Comparison of ENCODE assay signal across 8 cellular contexts in genomic region chr2:73112913-73113633, GRCh38. TPM values are rescaled to one million over a fixed set of nuclear protein-coding genes. Genes with fewer than 3 reads are reported as not detected.
DNase-seq lines count a peak whose midpoint lies in the region; TF ChIP-seq lines count a peak whose summit lies in the region.

RAB11FIP5 (minus strand) TSS chr2:73112948; CDS start chr2:73112777, 171 bp downstream.

- no peak for TF ChIP-seq CTCF in HFF-Myc (IDR thresholded peaks at IDR 0.05; ENCODE audit: low read depth, low read length, missing control alignments)
- no peak for TF ChIP-seq CTCF in WI38 (IDR thresholded peaks at IDR 0.05; ENCODE audit: low read depth, low read length)
- TF ChIP-seq CTCF in mammary epithelial cell (conservative IDR thresholded peaks at IDR 0.05 in 1 of 2, IDR thresholded peaks at IDR 0.05 in 1 of 2; ENCODE audit: extremely low read depth in 1 of 2, insufficient read depth in 1 of 2, low read depth in 1 of 2, low read length in 2 of 2), result no peak

- H3K4me2 ChIP-seq in mammary epithelial cell (ENCODE audit: insufficient read depth, low read depth, low read length), result peak within 1 kb of the TSS; percentile 90

- peak within 1 kb of the TSS; percentile 91 for H3K9ac ChIP-seq in mammary epithelial cell (ENCODE audit: insufficient read depth, low read length)

- DNase-seq in GM04503 (ENCODE audit: low read depth) (peak; percentile 63), HFF-Myc (ENCODE audit: extremely low read depth, low read depth) (no peak), NCI-H146 treated with DMSO at 0.1 percent for 48 hours (lab: John Stamatoyannopoulos, UW; ENCODE audit: unreplicated experiment) (peak; percentile 53), mammary epithelial cell (peak; percentile 86), skeletal muscle cell (ENCODE audit: low read depth) (peak; percentile 50), NCI-H2029 treated with DMSO at 0.1 percent for 48 hours (lab: John Stamatoyannopoulos, UW) (no peak)

- H3K27me3 ChIP-seq in mammary epithelial cell (ENCODE audit: insufficient read depth, low read length), result no peaks in the 10 kb centered on the region

- H3K9me3 ChIP-seq in mammary epithelial cell (replicated peaks; ENCODE audit: insufficient read depth, low read length) (no peaks in the 10 kb centered on the region), iPS-18c (ENCODE audit: control insufficient read depth, insufficient read depth, low read length) (peaks cover 4% of the 10 kb centered on the region)

- intact Hi-C loops in mammary epithelial cell (cut with micrococcal nuclease), result loop anchor here (2.0 to 5.0 kb wide), 2 partner anchors 42 to 119 kb away; partner anchors contain the start of genes CCT7, PRADC1 and SFXN5

- in situ Hi-C loops in mammary epithelial cell (cut with MboI; ENCODE audit: low sequenced_read_pairs in 2 of 2), result no loop called here

- dilution Hi-C loops in mammary epithelial cell (cut with HindIII; ENCODE audit: low sequenced_read_pairs), result no loop called here

- peaks cover 47% of the 10 kb centered on the region for H3K79me2 ChIP-seq in mammary epithelial cell (ENCODE audit: insufficient read depth, low read length)

- H3K27ac ChIP-seq in mammary epithelial cell (ENCODE audit: insufficient read depth, low read depth, low read length), result peak within 1 kb of the TSS; percentile 92

- no peaks in the 10 kb centered on the region for H4K20me1 ChIP-seq in mammary epithelial cell (ENCODE audit: insufficient read depth, low read length)

- no peaks in the 10 kb centered on the region for H3K36me3 ChIP-seq in mammary epithelial cell (ENCODE audit: insufficient read depth, low read length)

- under 1% methylated on average over 30 of the region's 88 CpGs for WGBS in mammary epithelial cell (ENCODE audit: low coverage, missing lambda C conversion rate)

- H3K4me1 ChIP-seq in mammary epithelial cell (ENCODE audit: insufficient read depth, low read length), result peaks cover 16% of the 10 kb centered on the region

- H2AFZ ChIP-seq in mammary epithelial cell (ENCODE audit: low read depth, low read length), result peak within 1 kb of the TSS; percentile 97

- CTCF ChIA-PET in mammary epithelial cell (lab: Charles Lee; ENCODE audit: low non-redundant PET), result no interaction called here

- BruUV-seq in mammary epithelial cell (replicated peaks; lab: Mats Ljungman, UMichigan), result TSS peak; percentile 79

- H3K4me3 ChIP-seq in HFF-Myc (replicated peaks; ENCODE audit: low read depth, low read length) (peak within 1 kb of the TSS; percentile 67), WI38 (ENCODE audit: low read depth, low read length) (peak within 1 kb of the TSS; percentile 83), mammary epithelial cell (replicated peaks in 1 of 3; ENCODE audit: insufficient read depth in 1 of 3, low read depth in 2 of 3, low read length in 3 of 3) (peak within 1 kb of the TSS; percentile 79 to 89 (median 86)), iPS-18c (ENCODE audit: insufficient read depth, low read depth, low read length) (peak within 1 kb of the TSS; percentile 84), skeletal muscle cell (ENCODE audit: low read depth, low read length) (peak within 1 kb of the TSS; percentile 76)

RNA-seq across cellular contexts. Expression of gene RAB11FIP5, which starts in this region (rescaled TPM):
- 10 to 100 TPM; 36.0 to 39.7 TPM for total RNA-seq in mammary epithelial cell
- polyA plus RNA-seq in mammary epithelial cell, result 24.8 TPM
- 71.9 TPM for polyA minus RNA-seq in mammary epithelial cell

Comparison
In these comparisons a context has a peak if more than half of its experiments do, and no peak if none do; other contexts are left out.
1. DNase-seq: peak in GM04503 (single experiment), NCI-H146 treated with DMSO at 0.1 percent for 48 hours (single experiment), mammary epithelial cell (single experiment) and skeletal muscle cell (single experiment); none in HFF-Myc (single experiment) and NCI-H2029 treated with DMSO at 0.1 percent for 48 hours (single experiment).
2. Peak in every context shown above with its lines, with median percentiles within 50 percentile points of each other: H3K4me3 ChIP-seq.